26 cellular contexts compared by ENCODE assay signal in the genomic region with DNA sequence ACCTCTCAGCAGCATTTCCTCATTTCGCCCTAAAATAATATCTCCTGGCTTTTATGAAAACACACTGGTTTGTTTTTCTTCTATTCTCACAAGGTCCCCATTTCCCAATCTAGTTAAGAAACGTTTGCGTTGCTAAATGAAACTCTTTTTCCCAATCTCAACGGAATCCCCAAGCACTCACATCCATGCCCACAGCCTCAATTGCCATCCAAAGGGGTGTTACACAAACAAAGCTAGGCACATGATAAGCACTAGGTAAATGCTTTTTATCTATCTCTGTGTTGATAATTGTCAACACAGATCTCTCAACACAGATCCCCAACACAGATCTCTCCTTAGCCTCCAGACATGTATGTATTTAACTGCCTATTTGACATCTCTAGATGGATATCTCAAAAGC. TPM values are rescaled to one million over a fixed set of nuclear protein-coding genes. Genes with fewer than 3 reads are reported as not detected.
"Had no signal": no experiment of that assay in that cellular context is flagged by ENCODE, and none has a peak within 500 bp of the region (broad histone marks: within the 10 kb centered on the region; RNA-seq: fewer than 3 reads in every experiment).

No MANE protein-coding gene starts in this region.

- H3K27me3 ChIP-seq: adrenal gland, body of pancreas had no signal

- H3K27ac Mint-ChIP-seq: activated CD4-positive, alpha-beta T cell treated with anti-CD3 and anti-CD28 coated beads, Interleukin-2, amount 10 ng/mL, durations not matched to agents 24 days and 14 days; activated CD8-positive, alpha-beta T cell treated with anti-CD3 and anti-CD28 coated beads, Interleukin-2, amount 10 ng/mL, durations not matched to agents 7 days and 5 days; activated naive CD4-positive, alpha-beta T cell treated with anti-CD3 and anti-CD28 coated beads for 36 hours; activated naive CD4-positive, alpha-beta T cell treated with anti-CD3 and anti-CD28 coated beads, Interleukin-2, amount 50 U/mL, for 72 hours; activated T-cell treated with anti-CD3 and anti-CD28 coated beads, Interleukin-2, amount 50 U/mL, for 24 hours; activated T-helper 1 cell treated with anti-CD3 and anti-CD28 coated beads, Interleukin-12 subunit alpha, Interleukin-12 subunit beta, Interleukin-2, Interleukin-4 antibody, amounts not matched to agents 30 ng/mL and 10 ng/mL and 1 ng/mL, durations not matched to agents 14 hours and 24 hours and 36 hours; T-helper 1 cell treated with Interleukin-12 subunit alpha and Interleukin-12 subunit beta and Interleukin-4 antibody, amounts not matched to agents 30 μg/mL and 1 μg/mL, for 36 hours; T-helper 2 cell treated with Interferon-gamma antibody and Interleukin-4, amounts not matched to agents 5 μg/mL and 100 μg/mL, for 36 hours had no signal

- H3K36me3 Mint-ChIP-seq: activated naive CD4-positive, alpha-beta T cell treated with anti-CD3 and anti-CD28 coated beads, Interleukin-2, amount 50 U/mL, for 72 hours had no signal

- DNase-seq: activated CD4-positive, alpha-beta T cell treated with anti-CD3 and anti-CD28 coated beads, Interleukin-2, amount 50 U/mL, for 4 hours; activated CD8-positive, alpha-beta T cell treated with anti-CD3 and anti-CD28 coated beads, Interleukin-2, amount 10 ng/mL, durations not matched to agents 7 days and 5 days; activated gamma-delta T cell treated with Interleukin-2 at 50 U/mL for 16 hours; activated naive CD4-positive, alpha-beta T cell treated with anti-CD3 and anti-CD28 coated beads for 36 hours; activated T-cell treated with anti-CD3 and anti-CD28 coated beads, Interleukin-2, amount 50 U/mL, for 24 hours; adrenal gland; body of pancreas; central memory CD4-positive, alpha-beta T cell; NCI-H1092 treated with DMSO at 0.1 percent for 48 hours; NCI-H1417; NCI-H146; NCI-H187 treated with DMSO at 0.1 percent for 48 hours; NCI-H2081; NCI-H2171 treated with DMSO at 0.1 percent for 48 hours; NCI-H226; NCI-H446 treated with DMSO at 0.1 percent for 48 hours; NCI-H524 treated with DMSO at 0.1 percent for 48 hours; SHP77 had no signal

- H3K27ac ChIP-seq: adrenal gland, body of pancreas had no signal

- H3K4me3 Mint-ChIP-seq: activated CD4-positive, alpha-beta T cell treated with anti-CD3 and anti-CD28 coated beads, Interleukin-2, amount 10 ng/mL, durations not matched to agents 24 days and 14 days; activated CD8-positive, alpha-beta T cell treated with anti-CD3 and anti-CD28 coated beads, Interleukin-2, amount 10 ng/mL, durations not matched to agents 7 days and 5 days; activated naive CD4-positive, alpha-beta T cell treated with anti-CD3 and anti-CD28 coated beads for 36 hours; activated T-cell treated with anti-CD3 and anti-CD28 coated beads, Interleukin-2, amount 50 U/mL, for 24 hours; activated T-helper 1 cell treated with anti-CD3 and anti-CD28 coated beads, Interleukin-12 subunit alpha, Interleukin-12 subunit beta, Interleukin-2, Interleukin-4 antibody, amounts not matched to agents 30 ng/mL and 10 ng/mL and 1 ng/mL, durations not matched to agents 14 hours and 24 hours and 36 hours; T-helper 1 cell treated with Interleukin-12 subunit alpha and Interleukin-12 subunit beta and Interleukin-4 antibody, amounts not matched to agents 30 μg/mL and 1 μg/mL, for 36 hours; T-helper 2 cell treated with Interferon-gamma antibody and Interleukin-4, amounts not matched to agents 5 μg/mL and 100 μg/mL, for 36 hours had no signal

- H3K4me1 ChIP-seq: adrenal gland, body of pancreas had no signal

- H3K36me3 ChIP-seq: adrenal gland had no signal

- ATAC-seq: activated CD8-positive, alpha-beta T cell treated with anti-CD3 and anti-CD28 coated beads, Interleukin-2, amount 10 ng/mL, durations not matched to agents 7 days and 5 days; activated naive CD4-positive, alpha-beta T cell treated with anti-CD3 and anti-CD28 coated beads, Interleukin-2, amount 50 U/mL, for 72 hours; body of pancreas; K562; Panc1 had no signal

- H3K27me3 Mint-ChIP-seq: activated T-cell treated with anti-CD3 and anti-CD28 coated beads, Interleukin-2, amount 50 U/mL, for 24 hours had no signal

- H3K4me3 ChIP-seq: adrenal gland, body of pancreas, K562 had no signal

- H3K9me3 Mint-ChIP-seq: activated CD4-positive, alpha-beta T cell treated with anti-CD3 and anti-CD28 coated beads, Interleukin-2, amount 10 ng/mL, durations not matched to agents 24 days and 14 days; activated naive CD4-positive, alpha-beta T cell treated with anti-CD3 and anti-CD28 coated beads for 36 hours; activated naive CD4-positive, alpha-beta T cell treated with anti-CD3 and anti-CD28 coated beads, Interleukin-2, amount 50 U/mL, for 72 hours; activated T-cell treated with anti-CD3 and anti-CD28 coated beads, Interleukin-2, amount 50 U/mL, for 24 hours; activated T-helper 1 cell treated with anti-CD3 and anti-CD28 coated beads, Interleukin-12 subunit alpha, Interleukin-12 subunit beta, Interleukin-2, Interleukin-4 antibody, amounts not matched to agents 30 ng/mL and 10 ng/mL and 1 ng/mL, durations not matched to agents 14 hours and 24 hours and 36 hours; T-helper 1 cell treated with Interleukin-12 subunit alpha and Interleukin-12 subunit beta and Interleukin-4 antibody, amounts not matched to agents 30 μg/mL and 1 μg/mL, for 36 hours; T-helper 2 cell treated with Interferon-gamma antibody and Interleukin-4, amounts not matched to agents 5 μg/mL and 100 μg/mL, for 36 hours had no signal

- H3K9me3 ChIP-seq: adrenal gland, body of pancreas had no signal

- H3K4me1 Mint-ChIP-seq: activated CD4-positive, alpha-beta T cell treated with anti-CD3 and anti-CD28 coated beads, Interleukin-2, amount 10 ng/mL, durations not matched to agents 24 days and 14 days had no signal

RNA-seq across cellular contexts. Expression of gene TF, which starts 35.2 kb away (rescaled TPM):
- total RNA-seq: activated T-helper 1 cell treated with anti-CD3 and anti-CD28 coated beads, Interleukin-12 subunit alpha, Interleukin-12 subunit beta, Interleukin-2, Interleukin-4 antibody, amounts not matched to agents 30 ng/mL and 10 ng/mL and 1 ng/mL, durations not matched to agents 14 hours and 24 hours and 36 hours; M059J had no signal
